Comparison of ENCODE assay signal across 12 cellular contexts in genomic region chr11:31968774-31969433, GRCh38.
DNase-seq lines count a peak whose midpoint lies in the region; ATAC-seq and TF ChIP-seq lines count a peak whose summit lies in the region.
"Had no signal": no experiment of that assay in that cellular context is flagged by ENCODE, and none has a peak within 500 bp of the region (broad histone marks: within the 10 kb centered on the region; RNA-seq: fewer than 3 reads in every experiment).

No MANE protein-coding gene starts in this region.

- ATAC-seq in HG03469 (IDR thresholded peaks at IDR 0.05; ENCODE audit: unreplicated experiment) = no peak
- no peak for ATAC-seq in HG03025 (IDR thresholded peaks at IDR 0.05; ENCODE audit: low FRiP score, unreplicated experiment)
- ATAC-seq: psoas muscle had no signal

- intact Hi-C loops in mammary epithelial cell (cut with micrococcal nuclease) = no loop called here

- H3K27ac ChIP-seq in mammary epithelial cell (ENCODE audit: insufficient read depth, low read depth, low read length) = no peak overlapping the region
- H3K27ac ChIP-seq: psoas muscle, thyroid gland, WERI-Rb-1 had no signal

- H3K4me1 ChIP-seq in mammary epithelial cell (ENCODE audit: insufficient read depth, low read length) = no peaks in the 10 kb centered on the region
- H3K4me1 ChIP-seq: psoas muscle, thyroid gland had no signal

- no peak overlapping the region for H3K9ac ChIP-seq in mammary epithelial cell (ENCODE audit: insufficient read depth, low read length)

- CTCF ChIA-PET in mammary epithelial cell (lab: Charles Lee; ENCODE audit: low non-redundant PET) = no interaction called here

- no peaks in the 10 kb centered on the region for H3K36me3 ChIP-seq in mammary epithelial cell (ENCODE audit: insufficient read depth, low read length)
- H3K36me3 ChIP-seq: thyroid gland, WERI-Rb-1 had no signal

- no peak overlapping the region for H3K4me2 ChIP-seq in mammary epithelial cell (ENCODE audit: insufficient read depth, low read depth, low read length)

- no peaks in the 10 kb centered on the region for H4K20me1 ChIP-seq in mammary epithelial cell (ENCODE audit: insufficient read depth, low read length)

- H3K9me3 ChIP-seq in mammary epithelial cell (replicated peaks; ENCODE audit: insufficient read depth, low read length) = no peaks in the 10 kb centered on the region
- H3K9me3 ChIP-seq: psoas muscle, thyroid gland had no signal

- in situ Hi-C loops in mammary epithelial cell (cut with MboI; ENCODE audit: low sequenced_read_pairs in 2 of 2) = no loop called here

- TF ChIP-seq CTCF in mammary epithelial cell (conservative IDR thresholded peaks at IDR 0.05 in 1 of 2, IDR thresholded peaks at IDR 0.05 in 1 of 2; ENCODE audit: extremely low read depth in 1 of 2, insufficient read depth in 1 of 2, low read depth in 1 of 2, low read length in 2 of 2) = no peak

- DNase-seq in EH (ENCODE audit: low read depth) = peak; percentile 82
- DNase-seq in NCI-H226 = peak; percentile 60
- DNase-seq in mammary epithelial cell = peak; percentile 40
- DNase-seq in myocyte (ENCODE audit: low read depth) = peak; percentile 81
- DNase-seq in DMS153 (lab: John Stamatoyannopoulos, UW) = no peak
- DNase-seq in germinal center (ENCODE audit: low spot score) = no peak
- DNase-seq: NCI-H1105, psoas muscle, thyroid gland, WERI-Rb-1 had no signal

- 64% methylated on average over 13 of the region's 13 CpGs for WGBS in mammary epithelial cell (ENCODE audit: low coverage, missing lambda C conversion rate)

- no peaks in the 10 kb centered on the region for H3K79me2 ChIP-seq in mammary epithelial cell (ENCODE audit: insufficient read depth, low read length)

- no TSS peak for BruUV-seq in mammary epithelial cell (replicated peaks; lab: Mats Ljungman, UMichigan)

- no peaks in the 10 kb centered on the region for H3K27me3 ChIP-seq in mammary epithelial cell (ENCODE audit: insufficient read depth, low read length)
- H3K27me3 ChIP-seq: thyroid gland had no signal

- dilution Hi-C loops in mammary epithelial cell (cut with HindIII; ENCODE audit: low sequenced_read_pairs) = no loop called here

- no peak overlapping the region for H2AFZ ChIP-seq in mammary epithelial cell (ENCODE audit: low read depth, low read length)

- H3K4me3 ChIP-seq in mammary epithelial cell (replicated peaks in 1 of 3; ENCODE audit: insufficient read depth in 1 of 3, low read depth in 2 of 3, low read length in 3 of 3) = no peak overlapping the region
- H3K4me3 ChIP-seq: psoas muscle, thyroid gland had no signal

Comparison
In these comparisons a context has a peak if more than half of its experiments do, and no peak if none do; other contexts are left out.
1. DNase-seq: peak in EH (single experiment), NCI-H226 (single experiment), mammary epithelial cell (single experiment) and myocyte (single experiment); none in DMS153 (single experiment) and germinal center (single experiment).